In the genomic region with DNA sequence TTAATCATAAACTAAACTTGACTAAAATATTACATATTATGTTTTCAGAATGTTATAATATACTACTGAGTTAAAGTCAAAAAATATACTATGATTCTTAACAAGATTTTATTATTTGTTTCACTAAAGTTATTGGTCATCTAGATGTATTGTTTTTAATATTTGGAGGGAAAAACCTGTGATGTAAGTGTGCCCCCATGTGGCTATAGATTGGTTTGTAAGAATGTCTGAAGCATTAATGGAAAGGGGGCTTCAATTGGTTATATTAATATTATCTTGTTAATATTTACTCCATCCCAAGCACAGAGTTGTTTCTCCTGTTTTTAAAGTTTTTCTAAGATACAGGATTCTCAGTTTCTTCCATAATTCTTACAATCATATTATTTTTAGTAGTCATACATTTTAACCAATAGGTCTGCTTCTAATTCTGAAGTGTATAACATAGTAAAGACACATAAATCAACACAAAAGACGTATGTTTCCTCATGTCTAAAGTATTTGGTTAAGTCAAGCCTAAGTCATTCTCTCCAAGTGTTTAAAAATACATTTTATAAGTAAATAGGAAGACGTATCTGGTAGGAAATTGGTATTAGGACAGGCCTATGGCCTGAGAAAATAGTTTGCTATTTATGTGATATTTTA, we compare ENCODE assay signal across 8 cellular contexts. TPM values are rescaled to one million over a fixed set of nuclear protein-coding genes. Genes with fewer than 3 reads are reported as not detected.
DNase-seq lines count a peak whose midpoint lies in the region; ATAC-seq and TF ChIP-seq lines count a peak whose summit lies in the region.

No MANE protein-coding gene starts in this region.

- no peaks in the 10 kb centered on the region for H3K9me3 ChIP-seq in stomach

- DNase-seq in SIG-M5 treated with dmso at 0.1 percent for 504 hours (lab: John Stamatoyannopoulos, UW; ENCODE audit: unreplicated experiment) = peak; percentile 5
- DNase-seq in SIG-M5 (lab: John Stamatoyannopoulos, UW) = no peak
- peak; percentile 40 for DNase-seq in NCI-H82 (lab: John Stamatoyannopoulos, UW)
- DNase-seq in epithelial cell of proximal tubule (ENCODE audit: low read depth) = no peak
- no peak for DNase-seq in stomach
- no peak for DNase-seq in HuH-7 (ENCODE audit: low spot score)
- no peak for DNase-seq in OCI-M2 (lab: John Stamatoyannopoulos, UW; ENCODE audit: unreplicated experiment)

- intact Hi-C loops in stomach (cut with DNase I; ENCODE audit: low total_unique reads) = no loop called here

- WGBS in stomach, 5 donors = 42 to 48% (median 44%) methylated on average over 2 of the region's 2 CpGs

- TF ChIP-seq EP300 in stomach (IDR thresholded peaks at IDR 0.05) = no peak

- H3K4me1 ChIP-seq in stomach = peaks cover 0 to 17% (median 8%) of the 10 kb centered on the region in 4 donors

- no peaks in the 10 kb centered on the region for H3K27me3 ChIP-seq in stomach

- no peak overlapping the region for H3K27ac ChIP-seq in stomach

- H3K36me3 ChIP-seq in stomach = no peaks in the 10 kb centered on the region

- H3K4me3 ChIP-seq in epithelial cell of proximal tubule (ENCODE audit: low read depth, low read length) (no peak overlapping the region), stomach (no peak overlapping the region)

- no peak for TF ChIP-seq POLR2A in stomach (IDR thresholded peaks at IDR 0.05)

- TF ChIP-seq CTCF in epithelial cell of proximal tubule (conservative IDR thresholded peaks at IDR 0.05; ENCODE audit: low read depth, low read length) (peak; percentile 62), stomach (IDR thresholded peaks at IDR 0.05) (peak in 4 of 7 experiments; percentile 7 to 49 (median 38))

- ATAC-seq in HG02571 (IDR thresholded peaks at IDR 0.05; ENCODE audit: unreplicated experiment) = no peak

RNA-seq across cellular contexts. Expression of a gene that starts 58.0 kb away (rescaled TPM):
- total RNA-seq in epithelial cell of proximal tubule = not detected in 2 replicates
- total RNA-seq in stomach = not detected
- polyA plus RNA-seq in stomach = not detected

Comparison
In these comparisons a context has a peak if more than half of its experiments do, and no peak if none do; other contexts are left out.
1. DNase-seq: peak in SIG-M5 treated with dmso at 0.1 percent for 504 hours (single experiment) and NCI-H82 (single experiment); none in SIG-M5 (single experiment), epithelial cell of proximal tubule (single experiment), stomach (single experiment), HuH-7 (single experiment) and OCI-M2 (single experiment).